In the genomic region with DNA sequence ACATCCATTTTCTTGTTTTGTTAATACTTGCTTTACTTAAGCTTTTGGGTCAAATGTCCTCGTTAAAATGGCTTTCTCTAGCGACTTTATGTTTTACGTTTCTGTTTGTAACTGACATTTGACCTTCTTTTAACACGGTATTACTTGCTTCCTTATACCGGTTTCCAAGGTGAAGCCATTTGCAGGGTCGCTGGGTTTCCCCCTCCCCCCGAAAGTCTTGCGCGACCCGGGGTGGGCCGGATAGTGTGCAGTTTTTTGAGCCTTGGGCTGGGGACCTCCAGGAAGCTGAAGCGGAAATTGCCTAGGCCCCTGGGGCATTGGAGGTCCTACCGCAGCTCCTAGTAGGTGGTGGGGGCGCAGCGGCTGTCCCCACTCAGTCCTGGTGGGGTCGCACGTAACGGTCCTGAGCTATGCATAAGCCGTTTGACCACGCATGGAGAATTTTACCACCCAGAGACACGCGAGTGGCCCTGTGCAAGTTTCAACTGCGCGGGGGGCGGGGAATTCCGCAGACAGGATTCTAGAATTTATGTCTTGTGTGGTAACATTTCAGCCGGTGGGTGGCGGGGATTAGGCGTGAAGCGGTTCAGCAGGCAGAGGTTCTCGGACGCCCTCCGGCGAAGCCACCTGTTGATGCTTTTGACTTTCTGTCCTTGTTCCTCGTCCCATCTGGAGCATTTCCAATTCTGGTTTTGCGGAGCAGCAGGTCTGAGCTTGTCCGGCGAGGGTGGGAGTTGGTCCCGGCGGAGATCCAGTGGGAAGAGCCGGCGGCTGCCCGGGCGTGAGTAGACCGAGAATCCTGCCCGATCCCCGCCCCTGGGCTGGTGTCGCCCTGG, we compare ENCODE assay signal across 8 cellular contexts. TPM values are rescaled to one million over a fixed set of nuclear protein-coding genes. Genes with fewer than 3 reads are reported as not detected.
A peak's percentile ranks its signal among the peaks of the same experiment; 100 is the strongest.
DNase-seq lines count a peak whose midpoint lies in the region; ATAC-seq and TF ChIP-seq lines count a peak whose summit lies in the region.

No MANE protein-coding gene starts in this region.

- no peaks in the 10 kb centered on the region for H3K9me3 Mint-ChIP-seq in Caco-2 (ENCODE audit: unreplicated experiment)
- H3K9me3 Mint-ChIP-seq in activated T-helper 1 cell treated with anti-CD3 and anti-CD28 coated beads, Interleukin-12 subunit alpha, Interleukin-12 subunit beta, Interleukin-2, Interleukin-4 antibody, amounts not matched to agents 30 ng/mL and 10 ng/mL and 1 ng/mL, durations not matched to agents 14 hours and 24 hours and 36 hours, result no peaks in the 10 kb centered on the region
- H3K9me3 Mint-ChIP-seq in natural killer cell treated with Interleukin-12 subunit alpha and Interleukin-12 subunit beta and Interleukin-15 and Interleukin-18, amount 100 ng/mL, for 72 hours, result no peaks in the 10 kb centered on the region

- H3K27me3 ChIP-seq in Caco-2 (replicated peaks; ENCODE audit: control insufficient read depth, insufficient read depth, low read length) (no peaks in the 10 kb centered on the region), PC-9 (ENCODE audit: insufficient read depth, low read depth) (no peaks in the 10 kb centered on the region)

- H3K4me3 ChIP-seq in Caco-2 (ENCODE audit: low read depth, low read length) (peak overlapping the region; percentile 85), PC-9 (peak overlapping the region; percentile 68)

- H3K4me2 ChIP-seq in PC-9, result peak overlapping the region; percentile 89

- H3K4me1 ChIP-seq in Caco-2, result peaks cover 42% of the 10 kb centered on the region
- peaks cover 59% of the 10 kb centered on the region for H3K4me1 ChIP-seq in PC-9 (replicated peaks; ENCODE audit: insufficient read depth)

- H3K36me3 ChIP-seq in Caco-2 (ENCODE audit: control insufficient read depth, insufficient read depth, low read length) (no peaks in the 10 kb centered on the region), PC-9 (ENCODE audit: low read depth) (peaks cover 14% of the 10 kb centered on the region; the same call in 1 of the 2 replicates)

- no peaks in the 10 kb centered on the region for H3K9me2 ChIP-seq in PC-9 (ENCODE audit: insufficient read depth)

- H3K27ac Mint-ChIP-seq in Caco-2 (ENCODE audit: unreplicated experiment), result peak overlapping the region; percentile 91
- peak overlapping the region; percentile 100 for H3K27ac Mint-ChIP-seq in activated T-helper 1 cell treated with anti-CD3 and anti-CD28 coated beads, Interleukin-12 subunit alpha, Interleukin-12 subunit beta, Interleukin-2, Interleukin-4 antibody, amounts not matched to agents 30 ng/mL and 10 ng/mL and 1 ng/mL, durations not matched to agents 14 hours and 24 hours and 36 hours
- peak overlapping the region; percentile 100 for H3K27ac Mint-ChIP-seq in natural killer cell treated with Interleukin-12 subunit alpha and Interleukin-12 subunit beta and Interleukin-15 and Interleukin-18, amount 100 ng/mL, for 72 hours

- peak overlapping the region; percentile 100 for H3K27ac ChIP-seq in PC-9

- peak overlapping the region; percentile 93 for H2AFZ ChIP-seq in PC-9

- CTCF ChIA-PET in Caco-2 (lab: Charles Lee), result interaction anchor here (1.1 to 1.5 kb wide), 5 partner anchors 26 to 217 kb away, joined by 3 to 9 read pairs (median 5); no protein-coding TSS in a partner anchor
- CTCF ChIA-PET in PC-9 (lab: Charles Lee), result interaction anchor here (0.6 kb wide), 3 partner anchors 16 to 661 kb away, joined by 3 to 6 read pairs (median 4); no protein-coding TSS in a partner anchor

- DNase-seq in Caco-2 (peak; percentile 89 to 91), PC-9 (peak; percentile 77 to 87), fibroblast of peridontal ligament (ENCODE audit: extremely low read depth) (peak; percentile 77), stromal cell of bone marrow (ENCODE audit: low read depth) (peak; percentile 64)
- peak; percentile 78 for DNase-seq in activated T-helper 1 cell treated with anti-CD3 and anti-CD28 coated beads, Interleukin-12 subunit alpha, Interleukin-12 subunit beta, Interleukin-2, Interleukin-4 antibody, amounts not matched to agents 30 ng/mL and 10 ng/mL and 1 ng/mL, durations not matched to agents 14 hours and 24 hours and 36 hours (ENCODE audit: low spot score)
- peak; percentile 93 for DNase-seq in natural killer cell treated with Interleukin-12 subunit alpha and Interleukin-12 subunit beta and Interleukin-15 and Interleukin-18, amount 100 ng/mL, for 72 hours (ENCODE audit: low spot score)

- TF ChIP-seq CTCF in Caco-2 (IDR thresholded peaks at IDR 0.05; ENCODE audit: insufficient read depth in 1 of 2, low read depth in 1 of 2, low read length in 1 of 2, severe bottlenecking in 1 of 2, unreplicated experiment in 1 of 2) (peak; percentile 16 to 58), PC-9 (conservative IDR thresholded peaks at IDR 0.05) (peak; percentile 56; the same call in 1 of the 2 replicates)

- no peaks in the 10 kb centered on the region for H4K20me1 ChIP-seq in PC-9 (ENCODE audit: insufficient read depth)

- POLR2A ChIA-PET in Caco-2 (lab: Charles Lee) (interaction anchor here (0.5 to 1.4 kb wide), 3 partner anchors 40 to 254 kb away, joined by 3 to 10 read pairs (median 6); partner anchors contain the start of gene CLK1), PC-9 (lab: Charles Lee; ENCODE audit: unreplicated experiment) (interaction anchor here (0.6 to 1.0 kb wide), 3 partner anchors 27 to 333 kb away, joined by 4 to 7 read pairs (median 5); partner anchors contain the start of gene TRAK2)

- H3K9me3 ChIP-seq in Caco-2 (no peaks in the 10 kb centered on the region), PC-9 (ENCODE audit: insufficient read depth, low read depth) (no peaks in the 10 kb centered on the region)

- peaks cover 63% of the 10 kb centered on the region for H3K79me2 ChIP-seq in PC-9 (ENCODE audit: low read depth)

- peaks cover 53% of the 10 kb centered on the region for H3F3A ChIP-seq in PC-9 (ENCODE audit: insufficient read depth, low read depth)

- ATAC-seq in GM19452 (IDR thresholded peaks at IDR 0.05; ENCODE audit: unreplicated experiment), result peak; percentile 43
- ATAC-seq in HG03565 (IDR thresholded peaks at IDR 0.05; ENCODE audit: unreplicated experiment), result peak; percentile 31
- ATAC-seq in natural killer cell treated with Interleukin-12 subunit alpha and Interleukin-12 subunit beta and Interleukin-15 and Interleukin-18, amount 100 ng/mL, for 72 hours, result peak; percentile 55 to 67

- intact Hi-C loops in Caco-2 (cut with micrococcal nuclease; ENCODE audit: unreplicated experiment), result loop anchor here (1.0 to 5.0 kb wide), 3 partner anchors 40 to 334 kb away; partner anchors contain the start of genes NIF3L1, PPIL3, STRADB and TRAK2
- intact Hi-C loops in PC-9 (cut with micrococcal nuclease; ENCODE audit: unreplicated experiment), result loop anchor here (1.0 to 5.0 kb wide), 5 partner anchors 31 to 156 kb away; partner anchors contain the start of genes HYCC2, NDUFB3 and ORC2
- intact Hi-C loops in activated T-helper 1 cell treated with anti-CD3 and anti-CD28 coated beads, Interleukin-12 subunit alpha, Interleukin-12 subunit beta, Interleukin-2, Interleukin-4 antibody, amounts not matched to agents 30 ng/mL and 10 ng/mL and 1 ng/mL, durations not matched to agents 14 hours and 24 hours and 36 hours (cut with micrococcal nuclease), result loop anchor here (2.0 to 5.0 kb wide), 6 partner anchors 144 to 1259 kb away; partner anchors contain the start of genes BMPR2, C2orf69 and TMEM237

- peak overlapping the region; percentile 98 for H3K4me3 Mint-ChIP-seq in Caco-2 (ENCODE audit: unreplicated experiment)
- peak overlapping the region; percentile 94 for H3K4me3 Mint-ChIP-seq in activated T-helper 1 cell treated with anti-CD3 and anti-CD28 coated beads, Interleukin-12 subunit alpha, Interleukin-12 subunit beta, Interleukin-2, Interleukin-4 antibody, amounts not matched to agents 30 ng/mL and 10 ng/mL and 1 ng/mL, durations not matched to agents 14 hours and 24 hours and 36 hours
- peak overlapping the region; percentile 94 for H3K4me3 Mint-ChIP-seq in natural killer cell treated with Interleukin-12 subunit alpha and Interleukin-12 subunit beta and Interleukin-15 and Interleukin-18, amount 100 ng/mL, for 72 hours

- BruUV-seq in Caco-2 (replicated peaks; lab: Mats Ljungman, UMichigan), result no TSS peak
- TSS peak; percentile 21 for BruUV-seq in PC-9 (replicated peaks; lab: Mats Ljungman, UMichigan)

- peaks cover 39% of the 10 kb centered on the region for H3K4me1 Mint-ChIP-seq in Caco-2 (ENCODE audit: low read depth, unreplicated experiment)
- peaks cover 65% of the 10 kb centered on the region for H3K4me1 Mint-ChIP-seq in activated T-helper 1 cell treated with anti-CD3 and anti-CD28 coated beads, Interleukin-12 subunit alpha, Interleukin-12 subunit beta, Interleukin-2, Interleukin-4 antibody, amounts not matched to agents 30 ng/mL and 10 ng/mL and 1 ng/mL, durations not matched to agents 14 hours and 24 hours and 36 hours (ENCODE audit: low read depth)
- H3K4me1 Mint-ChIP-seq in natural killer cell treated with Interleukin-12 subunit alpha and Interleukin-12 subunit beta and Interleukin-15 and Interleukin-18, amount 100 ng/mL, for 72 hours (ENCODE audit: low read depth in 2 of 2), result peaks cover 40 to 67% of the 10 kb centered on the region in 2 donors

- no peaks in the 10 kb centered on the region for H3K27me3 Mint-ChIP-seq in Caco-2 (ENCODE audit: insufficient read depth, unreplicated experiment)
- H3K27me3 Mint-ChIP-seq in activated T-helper 1 cell treated with anti-CD3 and anti-CD28 coated beads, Interleukin-12 subunit alpha, Interleukin-12 subunit beta, Interleukin-2, Interleukin-4 antibody, amounts not matched to agents 30 ng/mL and 10 ng/mL and 1 ng/mL, durations not matched to agents 14 hours and 24 hours and 36 hours (ENCODE audit: insufficient read depth), result no peaks in the 10 kb centered on the region
- H3K27me3 Mint-ChIP-seq in natural killer cell treated with Interleukin-12 subunit alpha and Interleukin-12 subunit beta and Interleukin-15 and Interleukin-18, amount 100 ng/mL, for 72 hours, result no peaks in the 10 kb centered on the region

- peaks cover 33% of the 10 kb centered on the region for H3K36me3 Mint-ChIP-seq in Caco-2 (ENCODE audit: insufficient read depth, unreplicated experiment)
- H3K36me3 Mint-ChIP-seq in activated T-helper 1 cell treated with anti-CD3 and anti-CD28 coated beads, Interleukin-12 subunit alpha, Interleukin-12 subunit beta, Interleukin-2, Interleukin-4 antibody, amounts not matched to agents 30 ng/mL and 10 ng/mL and 1 ng/mL, durations not matched to agents 14 hours and 24 hours and 36 hours (ENCODE audit: low read depth), result peaks cover 46% of the 10 kb centered on the region
- H3K36me3 Mint-ChIP-seq in natural killer cell treated with Interleukin-12 subunit alpha and Interleukin-12 subunit beta and Interleukin-15 and Interleukin-18, amount 100 ng/mL, for 72 hours, result peaks cover 40% of the 10 kb centered on the region

RNA-seq across cellular contexts. Expression of gene CFLAR, which starts 2.4 kb away (rescaled TPM):
- total RNA-seq in Caco-2 (2022) (56.4 and 62.6 TPM in 2 replicates), PC-9 (2021) (75.4 and 99.1 TPM in 2 replicates)
- 457 and 480 TPM in 2 replicates for total RNA-seq in activated T-helper 1 cell treated with anti-CD3 and anti-CD28 coated beads, Interleukin-12 subunit alpha, Interleukin-12 subunit beta, Interleukin-2, Interleukin-4 antibody, amounts not matched to agents 30 ng/mL and 10 ng/mL and 1 ng/mL, durations not matched to agents 14 hours and 24 hours and 36 hours
- total RNA-seq in natural killer cell treated with Interleukin-12 subunit alpha and Interleukin-12 subunit beta and Interleukin-15 and Interleukin-18, amount 100 ng/mL, for 72 hours, result 100 to 1,000 TPM; 366 to 438 TPM

RNA-seq across cellular contexts. Expression of gene NDUFB3, which starts 46.5 kb away (rescaled TPM):
- total RNA-seq in Caco-2 (2022) (117 and 118 TPM in 2 replicates), PC-9 (2021) (93.1 and 96.7 TPM in 2 replicates)
- 105 and 121 TPM in 2 replicates for total RNA-seq in activated T-helper 1 cell treated with anti-CD3 and anti-CD28 coated beads, Interleukin-12 subunit alpha, Interleukin-12 subunit beta, Interleukin-2, Interleukin-4 antibody, amounts not matched to agents 30 ng/mL and 10 ng/mL and 1 ng/mL, durations not matched to agents 14 hours and 24 hours and 36 hours
- 100 to 1,000 TPM; 104 to 124 TPM for total RNA-seq in natural killer cell treated with Interleukin-12 subunit alpha and Interleukin-12 subunit beta and Interleukin-15 and Interleukin-18, amount 100 ng/mL, for 72 hours

RNA-seq across cellular contexts. Expression of gene HYCC2, which starts 46.9 kb away (rescaled TPM):
- total RNA-seq in Caco-2 (2022) (21.8 and 21.9 TPM in 2 replicates), PC-9 (2021) (8.8 and 10.7 TPM in 2 replicates)
- total RNA-seq in activated T-helper 1 cell treated with anti-CD3 and anti-CD28 coated beads, Interleukin-12 subunit alpha, Interleukin-12 subunit beta, Interleukin-2, Interleukin-4 antibody, amounts not matched to agents 30 ng/mL and 10 ng/mL and 1 ng/mL, durations not matched to agents 14 hours and 24 hours and 36 hours, result 26.1 and 29.4 TPM in 2 replicates
- 10 to 100 TPM; 55.0 to 64.6 TPM for total RNA-seq in natural killer cell treated with Interleukin-12 subunit alpha and Interleukin-12 subunit beta and Interleukin-15 and Interleukin-18, amount 100 ng/mL, for 72 hours

Comparison
In these comparisons a context has a peak if more than half of its experiments do, and no peak if none do; other contexts are left out.
1. Peak in every context shown above with its lines: DNase-seq, ATAC-seq, H3K4me3 ChIP-seq and H3K27ac ChIP-seq.